8 cellular contexts compared by ENCODE assay signal in genomic region chr1:200669314-200670214, GRCh38. TPM values are rescaled to one million over a fixed set of nuclear protein-coding genes. Genes with fewer than 3 reads are reported as not detected.
A peak's percentile ranks its signal among the peaks of the same experiment; 100 is the strongest.
DNase-seq lines count a peak whose midpoint lies in the region; FAIRE-seq and TF ChIP-seq lines count a peak whose summit lies in the region.

Gene DDX59 (minus strand): TSS chr1:200669907. CDS start chr1:200666740, 3,167 bp downstream.

- H3K4me1 ChIP-seq in neutrophil (ENCODE audit: control insufficient read depth in 1 of 2, insufficient read depth in 1 of 2, low read depth in 1 of 2, low read length in 1 of 2) = peaks cover 16 to 18% of the 10 kb centered on the region in 2 experiments

- H3K27ac ChIP-seq in neutrophil = peak within 1 kb of the TSS; percentile 97
- peak within 1 kb of the TSS; percentile 98 for H3K27ac ChIP-seq in substantia nigra (ENCODE audit: low read depth, low read length, poor library complexity, severe bottlenecking)

- FAIRE-seq in frontal cortex (lab: Jason Lieb, UNC) = no peak

- POLR2A ChIA-PET in HEK293T (lab: Yijun Ruan, JAX) = interaction anchor here (0.7 to 3.2 kb wide), 26 partner anchors 10 to 173 kb away, joined by 3 to 26 read pairs (median 4); partner anchors contain the start of genes CAMSAP2 and KIF14

- peak; percentile 37 for TF ChIP-seq CTCF in neutrophil (IDR thresholded peaks at IDR 0.05)

- peak within 1 kb of the TSS; percentile 72 to 88 for H3K4me3 ChIP-seq in neutrophil (ENCODE audit: low read depth in 1 of 2, low read length in 1 of 2)

- H3K36me3 ChIP-seq in neutrophil = peaks cover 18% of the 10 kb centered on the region

- CTCF ChIA-PET in HEK293T (lab: Yijun Ruan, JAX) = interaction anchor here (0.6 to 1.0 kb wide), 3 partner anchors 47 to 121 kb away, joined by 3 to 6 read pairs (median 3); no protein-coding TSS in a partner anchor

- no peaks in the 10 kb centered on the region for H3K27me3 ChIP-seq in neutrophil

- no peaks in the 10 kb centered on the region for H3K9me3 ChIP-seq in neutrophil

- peak; percentile 84 for DNase-seq in GF-D8 (lab: John Stamatoyannopoulos, UW)
- DNase-seq in HEK293T (ENCODE audit: extremely low spot score) = peak; percentile 97
- DNase-seq in MV-4-11 (lab: John Stamatoyannopoulos, UW) = peak; percentile 86
- peak; percentile 98 for DNase-seq in SK-MEL-5 (ENCODE audit: low read depth, low spot score)
- peak; percentile 94 for DNase-seq in activated naive CD4-positive, alpha-beta T cell treated with Interleukin-2 at 50 U/mL for 16 hours
- DNase-seq in frontal cortex (ENCODE audit: low spot score in 2 of 2) = peak; percentile 93 to 94
- peak; percentile 63 to 97 (median 91) for DNase-seq in substantia nigra (lab: John Stamatoyannopoulos, UW)

- in situ Hi-C loops in SK-MEL-5 (cut with HindIII; ENCODE audit: low pct_unique_long_range_greater_than_20kb, low sequenced_read_pairs) = no loop called here

TF ChIP-seq in HEK293T, 16 proteins besides CTCF, POLR2A, EP300 and RAD21:
- TF ChIP-seq ELF4 (IDR thresholded peaks at IDR 0.05) = peak; percentile 71; the same call in 1 of the 2 replicates
- TF ChIP-seq TARDBP (IDR thresholded peaks at IDR 0.05) = no peak
- no peak for TF ChIP-seq ZNF384 (IDR thresholded peaks at IDR 0.05)
- no peak for TF ChIP-seq FOXK2 (IDR thresholded peaks at IDR 0.05)
- no peak for TF ChIP-seq CTBP1 (IDR thresholded peaks at IDR 0.05; ENCODE audit: borderline replicate concordance)
- no peak for TF ChIP-seq SP1 (IDR thresholded peaks at IDR 0.05)
- 0 out of 2 replicates have a peak, but pooled peaks have one; percentile 11 for TF ChIP-seq ARNT (IDR thresholded peaks at IDR 0.05)
- 0 out of 2 replicates have a peak, but pooled peaks have one; percentile 36 for TF ChIP-seq HDGF (IDR thresholded peaks at IDR 0.05; ENCODE audit: borderline replicate concordance)
- TF ChIP-seq, protein P1, sequence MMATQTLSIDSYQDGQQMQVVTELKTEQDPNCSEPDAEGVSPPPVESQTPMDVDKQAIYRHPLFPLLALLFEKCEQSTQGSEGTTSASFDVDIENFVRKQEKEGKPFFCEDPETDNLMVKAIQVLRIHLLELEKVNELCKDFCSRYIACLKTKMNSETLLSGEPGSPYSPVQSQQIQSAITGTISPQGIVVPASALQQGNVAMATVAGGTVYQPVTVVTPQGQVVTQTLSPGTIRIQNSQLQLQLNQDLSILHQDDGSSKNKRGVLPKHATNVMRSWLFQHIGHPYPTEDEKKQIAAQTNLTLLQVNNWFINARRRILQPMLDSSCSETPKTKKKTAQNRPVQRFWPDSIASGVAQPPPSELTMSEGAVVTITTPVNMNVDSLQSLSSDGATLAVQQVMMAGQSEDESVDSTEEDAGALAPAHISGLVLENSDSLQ (IDR thresholded peaks at IDR 0.05) = no peak
- no peak for TF ChIP-seq BHLHE40 (IDR thresholded peaks at IDR 0.05; ENCODE audit: borderline replicate concordance)
- TF ChIP-seq SUZ12 (IDR thresholded peaks at IDR 0.05) = no peak
- TF ChIP-seq FOXA1 (IDR thresholded peaks at IDR 0.05) = no peak
- 0 out of 2 replicates have a peak, but pooled peaks have one; percentile 43 for TF ChIP-seq LEF1 (IDR thresholded peaks at IDR 0.05; ENCODE audit: borderline replicate concordance)
- no peak; the same call in 1 of the 2 replicates for TF ChIP-seq L3MBTL2 (conservative IDR thresholded peaks at IDR 0.05)

RNA-seq across cellular contexts. Expression of gene DDX59, which starts in this region (rescaled TPM):
- total RNA-seq in SK-MEL-5 (2014; rRNA removed; shearing (Covaris generic)) = 32.4 and 36.7 TPM in 2 replicates
- polyA plus RNA-seq in SK-MEL-5 (2015; cell fraction: cytosol; rRNA removed) = 27.8 and 28.2 TPM in 2 replicates
- 33.1 and 43.6 TPM in 2 replicates for polyA plus RNA-seq in SK-MEL-5 (2015; cell fraction: nucleus; rRNA removed)
- total RNA-seq in frontal cortex = 20.4 TPM

Comparison
In these comparisons a context has a peak if more than half of its experiments do, and no peak if none do; other contexts are left out.
1. Peak in every context shown above with its lines: DNase-seq, H3K4me3 ChIP-seq and H3K27ac ChIP-seq.